Comparison of ENCODE assay signal across 11 cellular contexts in genomic region chr2:69054431-69054830, GRCh38. TPM values are rescaled to one million over a fixed set of nuclear protein-coding genes. Genes with fewer than 3 reads are reported as not detected.
DNase-seq lines count a peak whose midpoint lies in the region; ATAC-seq, FAIRE-seq and TF ChIP-seq lines count a peak whose summit lies in the region.
"Had no signal": no experiment of that assay in that cellular context is flagged by ENCODE, and none has a peak within 500 bp of the region (broad histone marks: within the 10 kb centered on the region; RNA-seq: fewer than 3 reads in every experiment).

No MANE protein-coding gene starts in this region.

- H3K9me3 Mint-ChIP-seq in activated CD4-positive, alpha-beta memory T cell treated with anti-CD3 and anti-CD28 coated beads, Interleukin-2, amount 10 ng/mL, durations not matched to agents 7 days and 5 days, result no peaks in the 10 kb centered on the region

- H3K27ac Mint-ChIP-seq in activated CD4-positive, alpha-beta memory T cell treated with anti-CD3 and anti-CD28 coated beads, Interleukin-2, amount 10 ng/mL, durations not matched to agents 7 days and 5 days, result no peak overlapping the region

- CTCF ChIA-PET in activated CD4-positive, alpha-beta memory T cell treated with anti-CD3 and anti-CD28 coated beads, Interleukin-2, amount 10 ng/mL, durations not matched to agents 7 days and 5 days (lab: Charles Lee), result no interaction called here

- no peak for TF ChIP-seq POLR2A in H54 (IDR thresholded peaks at IDR 0.05; ENCODE audit: low read depth, low read length)

- H3K4me3 ChIP-seq in skeletal muscle cell (ENCODE audit: low read depth, low read length), result no peak overlapping the region

- peak; percentile 60 for FAIRE-seq in H54 (lab: Jason Lieb, UNC)
- FAIRE-seq: frontal cortex had no signal

- no peak for DNase-seq in activated CD4-positive, CD25-positive, alpha-beta regulatory T cell treated with anti-CD3 and anti-CD28 coated beads, Interleukin-2, amount 50 U/mL, for 72 hours
- DNase-seq in H54 (ENCODE audit: insufficient read length, low spot score), result no peak
- DNase-seq in activated CD4-positive, alpha-beta memory T cell treated with anti-CD3 and anti-CD28 coated beads, Interleukin-2, amount 10 ng/mL, durations not matched to agents 7 days and 5 days, result peak; percentile 17
- peak; percentile 33 for DNase-seq in skeletal muscle cell (ENCODE audit: low read depth)
- DNase-seq in NK-92 (lab: John Stamatoyannopoulos, UW; ENCODE audit: unreplicated experiment), result no peak
- DNase-seq in NK-92 treated with Interleukin-12 subunit alpha and Interleukin-12 subunit beta, amount 100 ng/mL, for 24 hours (lab: John Stamatoyannopoulos, UW), result no peak
- DNase-seq in COLO668 (lab: John Stamatoyannopoulos, UW; ENCODE audit: unreplicated experiment), result no peak
- DNase-seq: NCI-H187 treated with DMSO at 0.1 percent for 48 hours, SW 1271 had no signal

- peaks cover 11% of the 10 kb centered on the region for H3K4me1 Mint-ChIP-seq in activated CD4-positive, alpha-beta memory T cell treated with anti-CD3 and anti-CD28 coated beads, Interleukin-2, amount 10 ng/mL, durations not matched to agents 7 days and 5 days

- POLR2A ChIA-PET in activated CD4-positive, alpha-beta memory T cell treated with anti-CD3 and anti-CD28 coated beads, Interleukin-2, amount 10 ng/mL, durations not matched to agents 7 days and 5 days (lab: Charles Lee), result interaction anchor here (1.3 kb wide), 1 partner anchor 32 kb away, joined by 3 read pairs; no protein-coding TSS in a partner anchor

- H3K36me3 Mint-ChIP-seq in activated CD4-positive, alpha-beta memory T cell treated with anti-CD3 and anti-CD28 coated beads, Interleukin-2, amount 10 ng/mL, durations not matched to agents 7 days and 5 days (ENCODE audit: low read depth), result no peaks in the 10 kb centered on the region

- peak; percentile 51 to 72 for ATAC-seq in activated CD4-positive, CD25-positive, alpha-beta regulatory T cell treated with anti-CD3 and anti-CD28 coated beads, Interleukin-2, amount 50 U/mL, for 24 hours

- H3K4me3 Mint-ChIP-seq in activated CD4-positive, alpha-beta memory T cell treated with anti-CD3 and anti-CD28 coated beads, Interleukin-2, amount 10 ng/mL, durations not matched to agents 7 days and 5 days, result no peak overlapping the region

- H3K27me3 Mint-ChIP-seq in activated CD4-positive, alpha-beta memory T cell treated with anti-CD3 and anti-CD28 coated beads, Interleukin-2, amount 10 ng/mL, durations not matched to agents 7 days and 5 days, result peaks cover 57% of the 10 kb centered on the region

RNA-seq across cellular contexts. Expression of gene ANTXR1, which starts 41.5 kb away (rescaled TPM):
- not detected for total RNA-seq in activated CD4-positive, alpha-beta memory T cell treated with anti-CD3 and anti-CD28 coated beads, Interleukin-2, amount 10 ng/mL, durations not matched to agents 7 days and 5 days

Comparison
In these comparisons a context has a peak if more than half of its experiments do, and no peak if none do; other contexts are left out.
1. DNase-seq: peak in activated CD4-positive, alpha-beta memory T cell treated with anti-CD3 and anti-CD28 coated beads, Interleukin-2, amount 10 ng/mL, durations not matched to agents 7 days and 5 days (single experiment) and skeletal muscle cell (single experiment); none in activated CD4-positive, CD25-positive, alpha-beta regulatory T cell treated with anti-CD3 and anti-CD28 coated beads, Interleukin-2, amount 50 U/mL, for 72 hours (single experiment), H54 (single experiment), NK-92 (single experiment), NK-92 treated with Interleukin-12 subunit alpha and Interleukin-12 subunit beta, amount 100 ng/mL, for 24 hours (single experiment) and COLO668 (single experiment).